In genomic region chr15:31197497-31198414, GRCh38 we compare ENCODE assay signal across 8 cellular contexts.
DNase-seq lines count a peak whose midpoint lies in the region; ATAC-seq and TF ChIP-seq lines count a peak whose summit lies in the region.

No MANE protein-coding gene starts in this region.

- no peak overlapping the region for H3K27ac Mint-ChIP-seq in MCF 10A (ENCODE audit: low read depth, unreplicated experiment)

- no peak overlapping the region for H3K4me3 Mint-ChIP-seq in MCF 10A (ENCODE audit: unreplicated experiment)

- H3K4me3 ChIP-seq in breast epithelium (no peak overlapping the region), RWPE2 (ENCODE audit: severe bottlenecking) (no peak overlapping the region), brain microvascular endothelial cell (ENCODE audit: low read depth, low read length) (no peak overlapping the region), lower lobe of right lung (no peak overlapping the region)

- CTCF ChIA-PET in MCF 10A (lab: Yijun Ruan, JAX) = interaction anchor here (0.6 to 1.4 kb wide), 5 partner anchors 9 to 291 kb away, joined by 3 to 5 read pairs (median 4); no protein-coding TSS in a partner anchor

- peak; percentile 62 for TF ChIP-seq CTCF in MCF 10A (IDR thresholded peaks at IDR 0.05; ENCODE audit: unreplicated experiment)
- TF ChIP-seq CTCF in breast epithelium (IDR thresholded peaks at IDR 0.05) = no peak
- peak; percentile 72 for TF ChIP-seq CTCF in RWPE2 (IDR thresholded peaks at IDR 0.05; ENCODE audit: poor library complexity, severe bottlenecking)
- TF ChIP-seq CTCF in brain microvascular endothelial cell (IDR thresholded peaks at IDR 0.05; ENCODE audit: low read depth, low read length, missing control alignments) = peak; percentile 81
- TF ChIP-seq CTCF in lower lobe of right lung (IDR thresholded peaks at IDR 0.05) = peak; percentile 57

- H3K27ac ChIP-seq in breast epithelium (no peak overlapping the region), RWPE2 (ENCODE audit: poor library complexity, severe bottlenecking) (no peak overlapping the region), brain microvascular endothelial cell (no peak overlapping the region), lower lobe of right lung (no peak overlapping the region)

- peaks cover 11% of the 10 kb centered on the region for H3K27me3 Mint-ChIP-seq in MCF 10A (ENCODE audit: insufficient read depth, unreplicated experiment)

- H3K4me1 Mint-ChIP-seq in MCF 10A (ENCODE audit: insufficient read depth, unreplicated experiment) = peaks cover 6% of the 10 kb centered on the region

- BruUV-seq in MCF 10A (replicated peaks; lab: Mats Ljungman, UMichigan) = no TSS peak

- DNase-seq in MCF 10A (ENCODE audit: unreplicated experiment) (peak; percentile 20), breast epithelium (ENCODE audit: low spot score in 2 of 2) (no peak), RWPE2 (ENCODE audit: low spot score) (no peak), brain microvascular endothelial cell (no peak), lower lobe of right lung (peak; percentile 76), C1 segment of cervical spinal cord (lab: John Stamatoyannopoulos, UW) (no peak), anterior cingulate cortex (lab: John Stamatoyannopoulos, UW) (no peak), NCI-H187 treated with DMSO at 0.1 percent for 48 hours (lab: John Stamatoyannopoulos, UW) (no peak)

- H3K27me3 ChIP-seq in breast epithelium (no peaks in the 10 kb centered on the region), RWPE2 (ENCODE audit: insufficient read depth, poor library complexity, severe bottlenecking) (peaks cover 5% of the 10 kb centered on the region), brain microvascular endothelial cell (replicated peaks) (no peaks in the 10 kb centered on the region), lower lobe of right lung (ENCODE audit: low read depth) (no peaks in the 10 kb centered on the region)

- ATAC-seq in RWPE2 (ENCODE audit: low read depth) = no peak
- peak; percentile 50 to 54 for ATAC-seq in lower lobe of right lung

- in situ Hi-C loops in brain microvascular endothelial cell (cut with HindIII; ENCODE audit: low pct_ligation_motif_present, low sequenced_read_pairs) = no loop called here

- POLR2A ChIA-PET in MCF 10A (lab: Yijun Ruan, JAX) = interaction anchor here (0.6 kb wide), 2 partner anchors 83 to 624 kb away, joined by 4 read pairs; no protein-coding TSS in a partner anchor

- intact Hi-C loops in MCF 10A (cut with micrococcal nuclease) = no loop called here
- intact Hi-C loops in breast epithelium (cut with DNase I; ENCODE audit: low total_unique reads) = no loop called here
- intact Hi-C loops in lower lobe of right lung (cut with DNase I) = no loop called here

- no peaks in the 10 kb centered on the region for H3K9me3 ChIP-seq in breast epithelium
- no peaks in the 10 kb centered on the region for H3K9me3 ChIP-seq in RWPE2 (ENCODE audit: severe bottlenecking)
- H3K9me3 ChIP-seq in lower lobe of right lung = no peaks in the 10 kb centered on the region

- H3K9me3 Mint-ChIP-seq in MCF 10A (ENCODE audit: unreplicated experiment) = no peaks in the 10 kb centered on the region

- TF ChIP-seq POLR2A in breast epithelium (IDR thresholded peaks at IDR 0.05) = no peak

- H3K4me1 ChIP-seq in breast epithelium (no peaks in the 10 kb centered on the region), RWPE2 (ENCODE audit: insufficient read depth, poor library complexity, severe bottlenecking) (no peaks in the 10 kb centered on the region), lower lobe of right lung (no peaks in the 10 kb centered on the region)

- no peaks in the 10 kb centered on the region for H3K36me3 Mint-ChIP-seq in MCF 10A (ENCODE audit: insufficient read depth, unreplicated experiment)

- H3K36me3 ChIP-seq in breast epithelium = no peaks in the 10 kb centered on the region
- H3K36me3 ChIP-seq in RWPE2 (ENCODE audit: low read depth) = no peaks in the 10 kb centered on the region
- no peaks in the 10 kb centered on the region for H3K36me3 ChIP-seq in brain microvascular endothelial cell (replicated peaks)
- no peaks in the 10 kb centered on the region for H3K36me3 ChIP-seq in lower lobe of right lung

Comparison
In these comparisons a context has a peak if more than half of its experiments do, and no peak if none do; other contexts are left out.
1. DNase-seq: peak in MCF 10A (single experiment) and lower lobe of right lung (single experiment); none in breast epithelium (0 of 2), RWPE2 (single experiment), brain microvascular endothelial cell (single experiment), C1 segment of cervical spinal cord (0 of 14), anterior cingulate cortex (0 of 58) and NCI-H187 treated with DMSO at 0.1 percent for 48 hours (single experiment).
2. CTCF ChIP-seq: peak in MCF 10A (single experiment), RWPE2 (single experiment), brain microvascular endothelial cell (single experiment) and lower lobe of right lung (single experiment); none in breast epithelium (0 of 3).